ENCODE assay signal across 19 cellular contexts in the genomic region with DNA sequence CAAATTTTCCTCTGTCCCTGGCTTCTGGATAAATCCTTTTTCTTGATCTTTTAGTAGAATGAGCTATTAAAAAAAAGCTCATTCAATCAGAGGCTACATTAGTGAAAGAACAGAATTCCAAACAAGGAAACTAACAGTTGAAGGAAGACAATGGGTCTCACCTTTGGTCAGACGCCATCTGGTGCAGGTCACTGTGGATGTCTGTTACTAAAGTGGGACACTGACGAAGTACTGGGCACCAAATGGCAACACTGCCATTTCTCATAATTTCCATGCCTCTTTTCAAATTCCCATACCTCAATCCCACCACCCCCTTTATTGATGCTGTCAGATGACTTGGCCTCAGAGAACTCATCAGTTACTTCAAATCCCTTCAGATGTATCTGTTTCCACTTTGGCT. TPM values are rescaled to one million over a fixed set of nuclear protein-coding genes. Genes with fewer than 3 reads are reported as not detected.
DNase-seq lines count a peak whose midpoint lies in the region; ATAC-seq, FAIRE-seq and TF ChIP-seq lines count a peak whose summit lies in the region.
"Had no signal": no experiment of that assay in that cellular context is flagged by ENCODE, and none has a peak within 500 bp of the region (broad histone marks: within the 10 kb centered on the region; RNA-seq: fewer than 3 reads in every experiment).

No MANE protein-coding gene starts in this region.

- no peak overlapping the region for H2BK12ac ChIP-seq in H1 (ENCODE audit: low read depth, low read length)

- no peaks in the 10 kb centered on the region; the same call in 1 of the 2 replicates for H3K23me2 ChIP-seq in H1 (ENCODE audit: low read depth, low read length)

- H3K27ac Mint-ChIP-seq in natural killer cell treated with Interleukin-12 subunit alpha and Interleukin-12 subunit beta and Interleukin-15 and Interleukin-18, amount 100 ng/mL, for 72 hours: peak overlapping the region; percentile 21 to 47
- H3K27ac Mint-ChIP-seq in natural killer cell: no peak overlapping the region
- H3K27ac Mint-ChIP-seq: CD4-positive, CD25-positive, alpha-beta regulatory T cell; IgD-negative memory B cell had no signal

- no peak for TF ChIP-seq CTCF in cardiac muscle cell (IDR thresholded peaks at IDR 0.05; ENCODE audit: low read depth, low read length)
- no peak for TF ChIP-seq CTCF in natural killer cell (IDR thresholded peaks at IDR 0.05)
- no peak for TF ChIP-seq CTCF in H1 (IDR thresholded peaks at IDR 0.05; ENCODE audit: control extremely low read depth in 1 of 3, insufficient read depth in 1 of 3, low read depth in 1 of 3, low read length in 3 of 3)
- no peak for TF ChIP-seq CTCF in transverse colon (IDR thresholded peaks at IDR 0.05)

- TF ChIP-seq EP300 in H1 (IDR thresholded peaks at IDR 0.05; ENCODE audit: borderline replicate concordance in 1 of 2, low read depth in 2 of 2, low read length in 2 of 2) (no peak), transverse colon (IDR thresholded peaks at IDR 0.05; ENCODE audit: low read depth) (no peak)

- 76% methylated on average over 2 of the region's 2 CpGs; no CpG with 5 or more reads in 1 of the 2 experiments for WGBS in H1 (ENCODE audit: extremely low coverage in 1 of 2, insufficient coverage in 1 of 2, insufficient read length in 1 of 2, insufficient replicate concordance in 2 of 2, low coverage in 1 of 2, low lambda C conversion rate in 2 of 2, missing lambda C conversion rate in 1 of 2), 2 experiments
- WGBS in mesodermal cell (ENCODE audit: insufficient coverage in 2 of 2), 2 experiments: 88 to 100% methylated on average over 1 to 2 of the region's 2 CpGs
- 85 to 100% methylated on average over 2 of the region's 2 CpGs for WGBS in transverse colon (ENCODE audit: low coverage in 1 of 2), 2 donors

- H4K5ac ChIP-seq in H1 (ENCODE audit: insufficient read length, low read depth, low read length): no peak overlapping the region

- H3K14ac ChIP-seq in H1 (ENCODE audit: insufficient read length): no peak overlapping the region

- no peak overlapping the region for H3K18ac ChIP-seq in H1 (ENCODE audit: extremely low read depth, low read length)

- H3K27me3 ChIP-seq in cardiac muscle cell (no peaks in the 10 kb centered on the region), H1 (replicated peaks in 1 of 4; ENCODE audit: control insufficient read depth in 3 of 4, extremely low read depth in 1 of 4, insufficient read depth in 3 of 4, low read length in 3 of 4) (no peaks in the 10 kb centered on the region), transverse colon (no peaks in the 10 kb centered on the region)
- H3K27me3 ChIP-seq: BLaER1 treated with 17β-estradiol and CSF1 and Interleukin-3, amounts not matched to agents 10 nM and 100 nM had no signal

- peaks cover 26 to 36% of the 10 kb centered on the region in 2 donors for H3K4me1 Mint-ChIP-seq in natural killer cell treated with Interleukin-12 subunit alpha and Interleukin-12 subunit beta and Interleukin-15 and Interleukin-18, amount 100 ng/mL, for 72 hours (ENCODE audit: low read depth in 2 of 2)
- peaks cover 28 to 33% of the 10 kb centered on the region in 2 donors for H3K4me1 Mint-ChIP-seq in natural killer cell

- no peak overlapping the region for H4K8ac ChIP-seq in H1 (ENCODE audit: extremely low read depth, insufficient read depth, low read length)

- H3K4me1 ChIP-seq in cardiac muscle cell (ENCODE audit: low read depth) (peaks cover 35% of the 10 kb centered on the region), H1 (replicated peaks in 1 of 4; ENCODE audit: control insufficient read depth in 3 of 4, insufficient read depth in 4 of 4, low read length in 3 of 4) (no peaks in the 10 kb centered on the region), mesodermal cell (ENCODE audit: control insufficient read depth, insufficient read depth, low read length, poor library complexity, severe bottlenecking) (peaks cover 8% of the 10 kb centered on the region), transverse colon (peaks cover 0 to 4% (median 0%) of the 10 kb centered on the region in 4 donors)

- no peaks in the 10 kb centered on the region for H3K79me1 ChIP-seq in H1 (ENCODE audit: low read depth, low read length)

- H3K27me3 Mint-ChIP-seq in natural killer cell treated with Interleukin-12 subunit alpha and Interleukin-12 subunit beta and Interleukin-15 and Interleukin-18, amount 100 ng/mL, for 72 hours: no peaks in the 10 kb centered on the region
- no peaks in the 10 kb centered on the region for H3K27me3 Mint-ChIP-seq in natural killer cell (ENCODE audit: low read depth in 2 of 2)
- H3K27me3 Mint-ChIP-seq: IgD-negative memory B cell had no signal

- no peak overlapping the region for H3K4me3 Mint-ChIP-seq in natural killer cell treated with Interleukin-12 subunit alpha and Interleukin-12 subunit beta and Interleukin-15 and Interleukin-18, amount 100 ng/mL, for 72 hours
- no peak overlapping the region for H3K4me3 Mint-ChIP-seq in natural killer cell
- H3K4me3 Mint-ChIP-seq: CD4-positive, CD25-positive, alpha-beta regulatory T cell had no signal

- no peak overlapping the region for H2AK5ac ChIP-seq in H1 (ENCODE audit: low read depth, low read length)

- H2BK15ac ChIP-seq in H1 (ENCODE audit: low read length): no peak overlapping the region

- no peak overlapping the region for H2BK5ac ChIP-seq in H1 (ENCODE audit: low read depth, low read length)

- H3K4me3 ChIP-seq in cardiac muscle cell: no peak overlapping the region
- H3K4me3 ChIP-seq in H1 (ENCODE audit: extremely low read depth in 1 of 4, insufficient read depth in 2 of 4, low read depth in 3 of 4, low read length in 4 of 4): no peak overlapping the region
- no peak overlapping the region for H3K4me3 ChIP-seq in mesodermal cell (ENCODE audit: extremely low read depth, insufficient read depth, low read length, poor library complexity, severe bottlenecking)
- no peak overlapping the region for H3K4me3 ChIP-seq in transverse colon
- H3K4me3 ChIP-seq: BLaER1 treated with 17β-estradiol and CSF1 and Interleukin-3, amounts not matched to agents 10 nM and 100 nM had no signal

- no peak overlapping the region for H2BK20ac ChIP-seq in H1 (ENCODE audit: low read length)

- ATAC-seq in Right ventricle myocardium superior (ENCODE audit: poor library complexity): no peak
- no peak for ATAC-seq in natural killer cell treated with Interleukin-12 subunit alpha and Interleukin-12 subunit beta and Interleukin-15 and Interleukin-18, amount 100 ng/mL, for 72 hours
- no peak for ATAC-seq in natural killer cell

- intact Hi-C loops in Right ventricle myocardium superior (cut with DNase I): no loop called here
- intact Hi-C loops in natural killer cell (cut with micrococcal nuclease): no loop called here
- intact Hi-C loops in transverse colon (cut with DNase I; ENCODE audit: low total_unique reads): no loop called here

- H3K9me3 Mint-ChIP-seq in natural killer cell treated with Interleukin-12 subunit alpha and Interleukin-12 subunit beta and Interleukin-15 and Interleukin-18, amount 100 ng/mL, for 72 hours: peaks cover 3% of the 10 kb centered on the region
- H3K9me3 Mint-ChIP-seq in natural killer cell: peaks cover 0 to 4% of the 10 kb centered on the region in 2 donors

- no peak overlapping the region for H3K4ac ChIP-seq in H1 (replicated peaks; ENCODE audit: insufficient read length, low read depth, low read length)

- no peak overlapping the region for H4K91ac ChIP-seq in H1 (replicated peaks; ENCODE audit: insufficient read length, low read length)

- H3K9me3 ChIP-seq in cardiac muscle cell (ENCODE audit: low read depth) (no peaks in the 10 kb centered on the region), H1 (ENCODE audit: insufficient read depth in 2 of 2, low read depth in 1 of 2, low read length in 1 of 2) (no peaks in the 10 kb centered on the region), mesodermal cell (ENCODE audit: control insufficient read depth, low read length) (no peaks in the 10 kb centered on the region), transverse colon (peaks cover 4 to 6% of the 10 kb centered on the region in 2 donors)

- no peak overlapping the region for H3K23ac ChIP-seq in H1 (ENCODE audit: insufficient read length)

- no peak overlapping the region for H2BK120ac ChIP-seq in H1 (replicated peaks; ENCODE audit: low read depth, low read length)

- H3K36me3 Mint-ChIP-seq in natural killer cell treated with Interleukin-12 subunit alpha and Interleukin-12 subunit beta and Interleukin-15 and Interleukin-18, amount 100 ng/mL, for 72 hours: peaks cover 15% of the 10 kb centered on the region
- peaks cover 9% of the 10 kb centered on the region for H3K36me3 Mint-ChIP-seq in natural killer cell

- no peaks in the 10 kb centered on the region for H3K79me2 ChIP-seq in H1 (ENCODE audit: control insufficient read depth in 1 of 2, insufficient read depth in 2 of 2, low read length in 2 of 2)

- H3K56ac ChIP-seq in H1 (replicated peaks; ENCODE audit: insufficient read length, low read depth, low read length): no peak overlapping the region

- H3K27ac ChIP-seq in cardiac muscle cell (peak overlapping the region; percentile 84), H1 (ENCODE audit: low read depth, low read length) (no peak overlapping the region), mesodermal cell (ENCODE audit: low read depth, low read length, severe bottlenecking) (peak overlapping the region; percentile 77), transverse colon (no peak overlapping the region)
- H3K27ac ChIP-seq: BLaER1 treated with 17β-estradiol and CSF1 and Interleukin-3, amounts not matched to agents 10 nM and 100 nM had no signal

- TF ChIP-seq POLR2A in H1 (IDR thresholded peaks at IDR 0.05; ENCODE audit: control extremely low read depth in 1 of 2, low read depth in 2 of 2, low read length in 2 of 2) (no peak), transverse colon (IDR thresholded peaks at IDR 0.05) (no peak)

- peak; percentile 42 for FAIRE-seq in H1 (lab: Jason Lieb, UNC)
- FAIRE-seq: G401.6, GM12892, H54 had no signal

- H3K36me3 ChIP-seq in cardiac muscle cell (no peaks in the 10 kb centered on the region), H1 (ENCODE audit: control insufficient read depth in 2 of 4, insufficient read depth in 4 of 4, low read length in 3 of 4) (no peaks in the 10 kb centered on the region), mesodermal cell (ENCODE audit: control insufficient read depth, insufficient read depth, low read length) (no peaks in the 10 kb centered on the region), transverse colon (no peaks in the 10 kb centered on the region)

- no peak overlapping the region for H2AFZ ChIP-seq in H1 (ENCODE audit: low read length)

- in situ Hi-C loops in transverse colon (cut with MboI; ENCODE audit: low pct_ligation_motif_present in 1 of 4, low pct_unique_long_range_greater_than_20kb in 1 of 4, low sequenced_read_pairs in 3 of 4): loop anchor here in 3 of 4 donors (25.0 kb wide), 3 partner anchors 143 to 518 kb away; no protein-coding TSS in a partner anchor

- H4K20me1 ChIP-seq in H1 (replicated peaks in 1 of 2; ENCODE audit: control insufficient read depth in 1 of 2, insufficient read depth in 2 of 2, low read length in 2 of 2): no peaks in the 10 kb centered on the region
- H4K20me1 ChIP-seq: BLaER1 treated with 17β-estradiol and CSF1 and Interleukin-3, amounts not matched to agents 10 nM and 100 nM had no signal

- DNase-seq in cardiac muscle cell (ENCODE audit: low read depth in 1 of 2, low spot score in 1 of 2) (peak in 1 of 2 donors; percentile 10), Right ventricle myocardium superior (no peak), natural killer cell (no peak), H1 (ENCODE audit: low read depth in 1 of 2, low spot score in 2 of 2) (no peak), transverse colon (no peak), NCI-H2107 treated with DMSO at 0.1 percent for 48 hours (lab: John Stamatoyannopoulos, UW; ENCODE audit: unreplicated experiment) (no peak)
- no peak for DNase-seq in natural killer cell treated with Interleukin-12 subunit alpha and Interleukin-12 subunit beta and Interleukin-15 and Interleukin-18, amount 100 ng/mL, for 72 hours (ENCODE audit: low spot score)
- DNase-seq: ACHN; Calu3; CD4-positive, CD25-positive, alpha-beta regulatory T cell; DMS 273 treated with DMSO at 0.1 percent for 48 hours; DMS79 treated with DMSO at 0.1 percent for 48 hours; EL had no signal

- no peak overlapping the region for H3K9ac ChIP-seq in H1 (replicated peaks in 1 of 4; ENCODE audit: extremely low read depth in 1 of 4, low read depth in 3 of 4, low read length in 3 of 4)
- H3K9ac ChIP-seq: BLaER1 treated with 17β-estradiol and CSF1 and Interleukin-3, amounts not matched to agents 10 nM and 100 nM had no signal

- CTCF ChIA-PET in H1 (lab: Charles Lee; ENCODE audit: partially characterized antibody): no interaction called here

- POLR2A ChIA-PET in H1 (lab: Charles Lee; ENCODE audit: partially characterized antibody): no interaction called here

- H3K4me2 ChIP-seq in H1 (ENCODE audit: insufficient read depth in 1 of 2, low read depth in 2 of 2, low read length in 2 of 2): no peak overlapping the region
- H3K4me2 ChIP-seq: BLaER1 treated with 17β-estradiol and CSF1 and Interleukin-3, amounts not matched to agents 10 nM and 100 nM had no signal

- no peak for TF ChIP-seq RAD21 in H1 (IDR thresholded peaks at IDR 0.05 in 1 of 2, conservative IDR thresholded peaks at IDR 0.05 in 1 of 2; ENCODE audit: low read depth in 2 of 2, low read length in 2 of 2)

RNA-seq across cellular contexts. Expression of gene ARID2, which starts 24.5 kb away (rescaled TPM):
- total RNA-seq in cardiac muscle cell (27.4 and 40.3 TPM in 2 replicates), Right ventricle myocardium superior (14.3 TPM), natural killer cell (10 to 100 TPM; 75.2 to 95.7 (median 79.8) TPM), transverse colon (10 to 100 TPM; 22.9 to 39.9 (median 33.8) TPM)
- polyA plus RNA-seq in cardiac muscle cell (17.3 and 36.2 TPM in 2 replicates), H1 (2011; rRNA removed) (18.8 and 32.0 TPM in 2 replicates)
- 100 to 1,000 TPM; 116 to 133 TPM for total RNA-seq in natural killer cell treated with Interleukin-12 subunit alpha and Interleukin-12 subunit beta and Interleukin-15 and Interleukin-18, amount 100 ng/mL, for 72 hours
- total RNA-seq in H1 (2021; fragmentation: NEBNext Ultra II Directional; extraction: Animal tissue kit (Norgen Biotek cat#: 25700)): 45.2 and 47.4 TPM in 2 replicates
- 27.7 TPM for polyA plus RNA-seq in H1 (2011; cell fraction: cytosol; rRNA removed)
- polyA plus RNA-seq in H1 (2011; cell fraction: nucleus; rRNA removed): 36.4 TPM
- polyA plus RNA-seq in H1 (2012, experiment 1 of 2): 16.5 to 23.0 TPM (median 19.3 TPM) in 4 replicates
- polyA plus RNA-seq in H1 (2012, experiment 2 of 2): 1.3 TPM
- polyA plus RNA-seq in H1 (2013, experiment 1 of 2): 15.9 TPM
- 14.0 TPM for polyA plus RNA-seq in H1 (2013, experiment 2 of 2)
- 168 and 218 TPM in 2 replicates for polyA minus RNA-seq in H1 (2011; rRNA and poly(A)+ RNA removed)
- 47.6 TPM for polyA minus RNA-seq in H1 (2011; cell fraction: cytosol; rRNA and poly(A)+ RNA removed)
- 206 TPM for polyA minus RNA-seq in H1 (2011; cell fraction: nucleus; rRNA and poly(A)+ RNA removed)
- polyA plus RNA-seq in mesodermal cell (2013, experiment 1 of 2): 26.1 TPM
- 25.9 TPM for polyA plus RNA-seq in mesodermal cell (2013, experiment 2 of 2)

Comparison
In these comparisons a context has a peak if more than half of its experiments do, and no peak if none do; other contexts are left out.
1. H3K27ac Mint-ChIP-seq: peak in natural killer cell treated with Interleukin-12 subunit alpha and Interleukin-12 subunit beta and Interleukin-15 and Interleukin-18, amount 100 ng/mL, for 72 hours (2 of 2); none in natural killer cell (0 of 2).
2. H3K27ac ChIP-seq: peak in cardiac muscle cell (single experiment) and mesodermal cell (single experiment); none in H1 (single experiment) and transverse colon (0 of 4).